ENCODE assay signal across 11 cellular contexts in the genomic region with DNA sequence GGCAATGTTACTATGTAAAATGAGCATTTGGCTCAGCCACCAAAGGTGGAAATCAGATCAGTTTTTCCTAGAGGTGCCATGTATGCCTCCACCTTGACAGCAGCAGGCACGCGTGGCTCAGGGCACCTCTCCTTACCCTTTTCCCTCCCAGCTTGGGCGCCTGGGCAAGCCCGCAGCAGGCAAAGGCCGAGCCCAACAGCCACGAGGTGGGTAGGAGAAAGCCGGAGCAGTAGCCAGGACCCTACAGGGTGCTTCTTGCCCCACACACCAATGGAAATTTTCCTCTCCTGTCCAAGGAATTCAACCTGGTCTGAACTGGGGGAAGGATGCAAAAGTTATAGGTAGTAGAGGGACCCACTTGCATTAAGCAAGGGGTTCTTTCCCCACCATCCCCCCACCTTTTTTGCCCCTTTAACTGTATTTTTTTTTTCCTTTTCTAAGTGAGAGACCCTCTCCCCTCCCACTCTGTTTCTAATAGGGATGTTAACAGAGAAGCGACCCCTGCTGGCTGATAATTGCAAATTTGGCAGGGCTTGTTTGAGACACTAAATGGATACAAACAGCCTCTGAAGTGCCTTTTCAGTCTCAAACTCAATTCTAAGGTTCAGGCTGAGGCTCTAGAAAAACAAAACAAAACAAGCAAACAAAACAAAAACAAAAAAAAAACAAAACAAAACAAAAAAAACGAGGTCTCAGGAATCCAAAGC.
A peak's percentile ranks its signal among the peaks of the same experiment; 100 is the strongest.
DNase-seq lines count a peak whose midpoint lies in the region; ATAC-seq, FAIRE-seq and TF ChIP-seq lines count a peak whose summit lies in the region.
"Had no signal": no experiment of that assay in that cellular context is flagged by ENCODE, and none has a peak within 500 bp of the region (broad histone marks: within the 10 kb centered on the region; RNA-seq: fewer than 3 reads in every experiment).

No MANE protein-coding gene starts in this region.

- H3K4me3 ChIP-seq in adipocyte (ENCODE audit: low read length) (no peak overlapping the region), kidney (ENCODE audit: low read length in 2 of 2) (no peak overlapping the region)
- H3K4me3 ChIP-seq in effector memory CD4-positive, alpha-beta T cell (ENCODE audit: insufficient read depth, low read depth, low read length, poor library complexity, severe bottlenecking), result no peak overlapping the region
- H3K4me3 ChIP-seq: SK-N-MC, uterus had no signal

- H3K27me3 ChIP-seq in adipocyte (replicated peaks; ENCODE audit: control insufficient read depth, insufficient read depth, low read length), result no peaks in the 10 kb centered on the region
- no peaks in the 10 kb centered on the region for H3K27me3 ChIP-seq in effector memory CD4-positive, alpha-beta T cell (replicated peaks; ENCODE audit: control insufficient read depth, insufficient read depth, low read length, poor library complexity, severe bottlenecking)
- H3K27me3 ChIP-seq: uterus had no signal

- H3K36me3 ChIP-seq in adipocyte (ENCODE audit: control insufficient read depth, insufficient read depth, low read length, severe bottlenecking) (no peaks in the 10 kb centered on the region), kidney (ENCODE audit: control insufficient read depth in 1 of 2, insufficient read depth in 2 of 2, low read length in 2 of 2) (no peaks in the 10 kb centered on the region)
- H3K36me3 ChIP-seq in effector memory CD4-positive, alpha-beta T cell (ENCODE audit: control insufficient read depth, insufficient read depth, low read length), result no peaks in the 10 kb centered on the region
- H3K36me3 ChIP-seq: uterus had no signal

- intact Hi-C loops in kidney (cut with DNase I), result no loop called here

- H3K4me1 ChIP-seq in adipocyte (ENCODE audit: control insufficient read depth, insufficient read depth, low read length), result no peaks in the 10 kb centered on the region
- H3K4me1 ChIP-seq in kidney (ENCODE audit: control insufficient read depth in 1 of 2, insufficient read depth in 1 of 2, low read depth in 1 of 2, low read length in 2 of 2), result no peaks in the 10 kb centered on the region
- H3K4me1 ChIP-seq in effector memory CD4-positive, alpha-beta T cell (ENCODE audit: control insufficient read depth, insufficient read depth, low read length, poor library complexity, severe bottlenecking), result no peaks in the 10 kb centered on the region
- H3K4me1 ChIP-seq: uterus had no signal

- peak; percentile 38 for ATAC-seq in HG03175 (IDR thresholded peaks at IDR 0.05; ENCODE audit: unreplicated experiment)
- ATAC-seq: left ventricle myocardium superior had no signal

- no peak overlapping the region for H3K27ac ChIP-seq in kidney (ENCODE audit: low read depth in 2 of 2, low read length in 2 of 2)
- H3K27ac ChIP-seq in effector memory CD4-positive, alpha-beta T cell (ENCODE audit: insufficient read depth, low read length, poor library complexity, severe bottlenecking), result no peak overlapping the region
- H3K27ac ChIP-seq: SK-N-MC, uterus had no signal

- no peak for FAIRE-seq in kidney (lab: Jason Lieb, UNC)

- DNase-seq in ELF-1 (ENCODE audit: low read depth, low spot score), result peak; percentile 38
- peak; percentile 24 for DNase-seq in adipocyte (ENCODE audit: low read depth)
- DNase-seq in kidney, result no peak
- DNase-seq in effector memory CD4-positive, alpha-beta T cell, result no peak
- DNase-seq in NOMO-1 treated with DMSO at 0.1 percent for 48 hours (lab: John Stamatoyannopoulos, UW; ENCODE audit: unreplicated experiment), result no peak
- no peak for DNase-seq in SHP77 (lab: John Stamatoyannopoulos, UW)
- no peak for DNase-seq in cerebellum (ENCODE audit: low spot score)
- DNase-seq: left ventricle myocardium superior, uterus had no signal

- H3K9ac ChIP-seq in adipocyte (ENCODE audit: low read length) (no peak overlapping the region), kidney (ENCODE audit: low read length in 2 of 2) (no peak overlapping the region)

- peak; percentile 30 for TF ChIP-seq CTCF in kidney (IDR thresholded peaks at IDR 0.05; ENCODE audit: borderline replicate concordance, extremely low read depth, insufficient read depth)

- no peaks in the 10 kb centered on the region for H3K9me3 ChIP-seq in adipocyte (ENCODE audit: control insufficient read depth, low read length)
- no peaks in the 10 kb centered on the region for H3K9me3 ChIP-seq in kidney (ENCODE audit: control insufficient read depth in 1 of 2, low read length in 2 of 2)
- H3K9me3 ChIP-seq in effector memory CD4-positive, alpha-beta T cell (ENCODE audit: control insufficient read depth, low read length), result no peaks in the 10 kb centered on the region
- H3K9me3 ChIP-seq: uterus had no signal

Comparison
In these comparisons a context has a peak if more than half of its experiments do, and no peak if none do; other contexts are left out.
1. DNase-seq: peak in ELF-1 (single experiment) and adipocyte (single experiment); none in kidney (single experiment), effector memory CD4-positive, alpha-beta T cell (0 of 3), NOMO-1 treated with DMSO at 0.1 percent for 48 hours (single experiment), SHP77 (0 of 2) and cerebellum (single experiment).